In genomic region chr18:52700757-52701156, GRCh38 we compare ENCODE assay signal across 25 cellular contexts.
"Had no signal": no experiment of that assay in that cellular context is flagged by ENCODE, and none has a peak within 500 bp of the region (broad histone marks: within the 10 kb centered on the region; RNA-seq: fewer than 3 reads in every experiment).

No MANE protein-coding gene starts in this region.

- H2AFZ ChIP-seq: parathyroid adenoma had no signal

- H3K79me2 ChIP-seq: parathyroid adenoma had no signal

- H3K27ac ChIP-seq: coronary artery, esophagus muscularis mucosa, foreskin keratinocyte, gastroesophageal sphincter, heart left ventricle, lower lobe of right lung, neutrophil, parathyroid adenoma, right atrium auricular region, sigmoid colon, spleen, testis, tibial artery had no signal

- ATAC-seq: foreskin keratinocyte; gastroesophageal sphincter; heart left ventricle; left ventricle myocardium superior; lower lobe of right lung; natural killer cell; stimulated activated memory B cell treated with anti-CD40 and anti-IgM and Interleukin-4, amounts not matched to agents 10 μg/mL and 1 μg/mL and 100 μg/mL, for 72 hours; stimulated activated naive CD8-positive, alpha-beta T cell treated with anti-CD3 and anti-CD28 coated beads, Interleukin-15, Interleukin-2, amounts not matched to agents 100 U/mL and 50 U/mL, for 24 hours had no signal

- FAIRE-seq: endothelial cell of umbilical vein had no signal

- H3K4me1 ChIP-seq: esophagus muscularis mucosa, foreskin keratinocyte, gastroesophageal sphincter, heart left ventricle, lower lobe of right lung, parathyroid adenoma, right atrium auricular region, sigmoid colon, spleen, tibial artery had no signal

- H3K9me3 ChIP-seq: esophagus muscularis mucosa, gastroesophageal sphincter, lower lobe of right lung, neutrophil, right atrium auricular region, sigmoid colon, spleen, testis, tibial artery had no signal

- H3K27me3 ChIP-seq: esophagus muscularis mucosa, foreskin keratinocyte, gastroesophageal sphincter, heart left ventricle, neutrophil, right atrium auricular region, sigmoid colon, spleen, testis, tibial artery had no signal

- H3K4me3 ChIP-seq: coronary artery, esophagus muscularis mucosa, gastroesophageal sphincter, heart left ventricle, lower lobe of right lung, right atrium auricular region, sigmoid colon, spleen, testis, tibial artery had no signal

- H3K36me3 ChIP-seq: esophagus muscularis mucosa, gastroesophageal sphincter, heart left ventricle, lower lobe of right lung, neutrophil, right atrium auricular region, sigmoid colon, spleen, tibial artery had no signal

- DNase-seq: dermis blood vessel endothelial cell; effector memory CD4-positive, alpha-beta T cell; foreskin keratinocyte; heart left ventricle; hippocampal formation; islet precursor cell; kidney glomerular epithelial cell; left ventricle myocardium superior; lower lobe of right lung; natural killer cell; sigmoid colon; spleen; stimulated activated CD4-positive, alpha-beta T cell treated with anti-CD3 and anti-CD28 coated beads, Interleukin-4, amount 100 ng/mL, for 4 hours; stimulated activated naive CD8-positive, alpha-beta T cell treated with anti-CD3 and anti-CD28 coated beads, Interleukin-15, Interleukin-2, amounts not matched to agents 100 U/mL and 50 U/mL, for 24 hours; substantia nigra; testis; tibial artery had no signal
